8 cellular contexts compared by ENCODE assay signal in genomic region chr6:11700118-11700718, GRCh38.
DNase-seq lines count a peak whose midpoint lies in the region; ATAC-seq and TF ChIP-seq lines count a peak whose summit lies in the region.

No MANE protein-coding gene starts in this region.

- peaks cover 7% of the 10 kb centered on the region for H3K27me3 Mint-ChIP-seq in T-helper 17 cell
- no peaks in the 10 kb centered on the region for H3K27me3 Mint-ChIP-seq in type B pancreatic cell

- TF ChIP-seq CTCF in type B pancreatic cell (conservative IDR thresholded peaks at IDR 0.05) = peak; percentile 74

- no peaks in the 10 kb centered on the region for H3K9me3 ChIP-seq in T-helper 17 cell (ENCODE audit: control insufficient read depth, low read length, poor library complexity, severe bottlenecking)

- DNase-seq in EL (peak; percentile 60), MV-4-11 (lab: John Stamatoyannopoulos, UW) (peak; percentile 71), T-helper 17 cell (no peak), glomerular endothelial cell (ENCODE audit: extremely low read depth, low read depth, low spot score) (peak; percentile 29), type B pancreatic cell (ENCODE audit: extremely low spot score, unreplicated experiment) (no peak), HuH-7.5 (ENCODE audit: low spot score) (no peak)

- no peaks in the 10 kb centered on the region for H3K36me3 Mint-ChIP-seq in T-helper 17 cell (ENCODE audit: low read depth)
- H3K36me3 Mint-ChIP-seq in type B pancreatic cell = no peaks in the 10 kb centered on the region

- ATAC-seq in T-helper 17 cell = peak; percentile 44
- ATAC-seq in GM18867 (IDR thresholded peaks at IDR 0.05; ENCODE audit: unreplicated experiment) = no peak
- no peak for ATAC-seq in GM19351 (IDR thresholded peaks at IDR 0.05; ENCODE audit: unreplicated experiment)

- H3K9me3 Mint-ChIP-seq in type B pancreatic cell = peaks cover 5% of the 10 kb centered on the region

- H3K4me1 Mint-ChIP-seq in T-helper 17 cell = no peaks in the 10 kb centered on the region
- peaks cover 8% of the 10 kb centered on the region for H3K4me1 Mint-ChIP-seq in type B pancreatic cell (ENCODE audit: unreplicated experiment)

- no peak overlapping the region for H3K27ac Mint-ChIP-seq in T-helper 17 cell
- H3K27ac Mint-ChIP-seq in type B pancreatic cell = peak overlapping the region; percentile 49

- no peak overlapping the region for H3K4me3 Mint-ChIP-seq in T-helper 17 cell
- H3K4me3 Mint-ChIP-seq in type B pancreatic cell = no peak overlapping the region

Comparison
In these comparisons a context has a peak if more than half of its experiments do, and no peak if none do; other contexts are left out.
1. DNase-seq: peak in EL (single experiment), MV-4-11 (single experiment) and glomerular endothelial cell (single experiment); none in T-helper 17 cell (0 of 3), type B pancreatic cell (single experiment) and HuH-7.5 (single experiment).